In the genomic region with DNA sequence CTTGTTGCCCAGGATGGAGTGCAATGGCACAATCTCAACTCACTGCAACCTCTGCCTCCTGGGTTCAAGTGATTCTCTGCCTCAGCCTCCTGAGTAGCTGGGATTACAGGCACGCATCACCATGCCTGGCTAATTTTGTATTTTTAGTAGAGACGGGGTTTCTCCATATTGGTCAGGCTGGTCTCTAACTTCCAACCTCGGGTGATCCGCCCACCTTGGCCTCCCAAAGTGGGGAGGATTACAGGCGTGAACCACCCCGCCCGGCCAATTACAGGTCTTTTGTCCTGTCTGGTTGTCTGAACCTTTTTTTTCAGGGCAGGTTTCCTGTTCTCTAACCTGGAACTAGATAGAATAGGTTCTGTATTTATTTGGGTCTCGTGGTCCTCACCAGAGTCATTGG, we compare ENCODE assay signal across 1 cellular context.
TF ChIP-seq lines count a peak whose summit lies in the region.

No MANE protein-coding gene starts in this region.

TF ChIP-seq in HepG2, 621 proteins besides CTCF, POLR2A, EP300 and RAD21:
- 0 out of 2 replicates have a peak, but pooled peaks have one; percentile 2 for TF ChIP-seq GABPB1 (CRISPR knock-in tag; IDR thresholded peaks at IDR 0.05)
TF ChIP-seq in HepG2: peak in this region for 1; not testable (repeated sequence) for 620.
